ENCODE assay signal across 11 cellular contexts in the genomic region with DNA sequence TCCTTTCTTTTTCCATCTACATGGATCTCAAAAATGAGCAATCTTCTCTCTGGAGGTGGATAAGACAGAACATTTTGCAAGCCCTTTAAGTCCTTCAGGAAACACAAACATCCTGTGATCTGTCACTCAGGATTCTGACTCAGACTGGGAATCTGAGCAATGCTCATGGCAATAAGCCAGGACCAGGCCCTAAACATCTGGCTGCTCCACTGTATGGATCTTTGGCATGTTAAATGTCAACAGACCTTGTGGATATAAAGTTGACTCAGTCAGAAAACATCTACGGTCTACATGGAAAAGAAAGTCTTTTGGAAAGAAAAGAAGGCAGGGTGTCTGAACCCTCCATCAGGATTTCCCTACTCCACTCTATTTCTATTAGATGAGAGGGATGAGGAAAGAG. TPM values are rescaled to one million over a fixed set of nuclear protein-coding genes. Genes with fewer than 3 reads are reported as not detected.
DNase-seq lines count a peak whose midpoint lies in the region; ATAC-seq and TF ChIP-seq lines count a peak whose summit lies in the region.
"Had no signal": no experiment of that assay in that cellular context is flagged by ENCODE, and none has a peak within 500 bp of the region (broad histone marks: within the 10 kb centered on the region; RNA-seq: fewer than 3 reads in every experiment).

No MANE protein-coding gene starts in this region.

- no peaks in the 10 kb centered on the region for H3K9me2 ChIP-seq in GM23338 (ENCODE audit: insufficient read depth)

- H3K79me2 ChIP-seq in GM23338 (replicated peaks; ENCODE audit: insufficient read depth) = no peaks in the 10 kb centered on the region

- H2AFZ ChIP-seq in GM23338 = no peak overlapping the region

- H3K36me3 Mint-ChIP-seq in activated CD4-positive, alpha-beta T cell treated with anti-CD3 and anti-CD28 coated beads, Interleukin-2, amount 10 ng/mL, durations not matched to agents 7 days and 5 days (ENCODE audit: low read depth) = no peaks in the 10 kb centered on the region
- H3K36me3 Mint-ChIP-seq in GM23338 (ENCODE audit: low read depth) = no peaks in the 10 kb centered on the region
- H3K36me3 Mint-ChIP-seq: memory B cell had no signal

- no peak overlapping the region for H3K27ac Mint-ChIP-seq in activated CD4-positive, alpha-beta T cell treated with anti-CD3 and anti-CD28 coated beads, Interleukin-2, amount 10 ng/mL, durations not matched to agents 7 days and 5 days
- H3K27ac Mint-ChIP-seq in GM23338 = no peak overlapping the region
- H3K27ac Mint-ChIP-seq: memory B cell had no signal

- intact Hi-C loops in lower lobe of right lung (cut with DNase I) = no loop called here

- CTCF ChIA-PET in activated CD4-positive, alpha-beta T cell treated with anti-CD3 and anti-CD28 coated beads, Interleukin-2, amount 10 ng/mL, durations not matched to agents 7 days and 5 days (lab: Charles Lee) = no interaction called here

- H3K4me3 ChIP-seq in lower lobe of right lung (no peak overlapping the region), GM23338 (no peak overlapping the region)

- DNase-seq in AG20443 (ENCODE audit: low spot score) (peak; percentile 83), HT1080 (ENCODE audit: low read depth) (peak; percentile 98), brain pericyte (ENCODE audit: low read depth, low spot score) (peak; percentile 93), lower lobe of right lung (no peak), GM23338 (ENCODE audit: low spot score) (no peak)
- DNase-seq in activated CD4-positive, alpha-beta T cell treated with anti-CD3 and anti-CD28 coated beads, Interleukin-2, amount 10 ng/mL, durations not matched to agents 7 days and 5 days = no peak
- DNase-seq: cerebellar nuclear complex; stimulated activated CD4-positive, alpha-beta T cell treated with anti-CD3 and anti-CD28 coated beads, Interleukin-1b, Interleukin-23, amount 100 ng/mL, for 48 hours had no signal

- H3K27me3 ChIP-seq in lower lobe of right lung (ENCODE audit: low read depth) (no peaks in the 10 kb centered on the region), GM23338 (ENCODE audit: insufficient read depth) (peaks cover 11% of the 10 kb centered on the region; the same call in 1 of the 2 replicates)

- H3K36me3 ChIP-seq in lower lobe of right lung = no peaks in the 10 kb centered on the region
- no peaks in the 10 kb centered on the region for H3K36me3 ChIP-seq in GM23338 (ENCODE audit: insufficient read depth)

- H3K9me3 Mint-ChIP-seq in activated CD4-positive, alpha-beta T cell treated with anti-CD3 and anti-CD28 coated beads, Interleukin-2, amount 10 ng/mL, durations not matched to agents 7 days and 5 days = no peaks in the 10 kb centered on the region
- no peaks in the 10 kb centered on the region for H3K9me3 Mint-ChIP-seq in GM23338
- H3K9me3 Mint-ChIP-seq: memory B cell had no signal

- no peak overlapping the region for H3K27ac ChIP-seq in lower lobe of right lung
- H3K27ac ChIP-seq in GM23338 (ENCODE audit: low read depth) = no peak overlapping the region

- peaks cover 5% of the 10 kb centered on the region for H3K4me1 ChIP-seq in lower lobe of right lung
- H3K4me1 ChIP-seq in GM23338 (ENCODE audit: insufficient read depth) = no peaks in the 10 kb centered on the region

- no peaks in the 10 kb centered on the region for H3K9me3 ChIP-seq in lower lobe of right lung

- peak; percentile 30 to 72 for ATAC-seq in lower lobe of right lung
- ATAC-seq in GM23338 = no peak
- ATAC-seq in HG03139 (IDR thresholded peaks at IDR 0.05; ENCODE audit: unreplicated experiment) = no peak
- no peak for ATAC-seq in GM21576 (IDR thresholded peaks at IDR 0.05; ENCODE audit: unreplicated experiment)

- no peak overlapping the region for H3K4me3 Mint-ChIP-seq in activated CD4-positive, alpha-beta T cell treated with anti-CD3 and anti-CD28 coated beads, Interleukin-2, amount 10 ng/mL, durations not matched to agents 7 days and 5 days
- no peak overlapping the region for H3K4me3 Mint-ChIP-seq in GM23338
- H3K4me3 Mint-ChIP-seq: memory B cell had no signal

- H3K27me3 Mint-ChIP-seq in activated CD4-positive, alpha-beta T cell treated with anti-CD3 and anti-CD28 coated beads, Interleukin-2, amount 10 ng/mL, durations not matched to agents 7 days and 5 days = peaks cover 19% of the 10 kb centered on the region
- H3K27me3 Mint-ChIP-seq in GM23338 (ENCODE audit: insufficient read depth, low read depth, poor library complexity) = peaks cover 7% of the 10 kb centered on the region

- TF ChIP-seq CTCF in lower lobe of right lung (IDR thresholded peaks at IDR 0.05) = no peak
- TF ChIP-seq CTCF in GM23338 (conservative IDR thresholded peaks at IDR 0.05; ENCODE audit: low read depth in 2 of 2) = no peak

- no peaks in the 10 kb centered on the region for H4K20me1 ChIP-seq in GM23338 (replicated peaks; ENCODE audit: insufficient read depth)

- H3F3A ChIP-seq in GM23338 (replicated peaks; ENCODE audit: low read depth) = no peaks in the 10 kb centered on the region

- POLR2A ChIA-PET in activated CD4-positive, alpha-beta T cell treated with anti-CD3 and anti-CD28 coated beads, Interleukin-2, amount 10 ng/mL, durations not matched to agents 7 days and 5 days (lab: Charles Lee) = no interaction called here

- H3K4me2 ChIP-seq in GM23338 = no peak overlapping the region

- no peaks in the 10 kb centered on the region for H3K4me1 Mint-ChIP-seq in activated CD4-positive, alpha-beta T cell treated with anti-CD3 and anti-CD28 coated beads, Interleukin-2, amount 10 ng/mL, durations not matched to agents 7 days and 5 days
- H3K4me1 Mint-ChIP-seq in GM23338 = no peaks in the 10 kb centered on the region
- H3K4me1 Mint-ChIP-seq: memory B cell had no signal

TF ChIP-seq in GM23338, 12 proteins besides CTCF, POLR2A, EP300 and RAD21:
- TF ChIP-seq POLR2AphosphoS5 (IDR thresholded peaks at IDR 0.05; ENCODE audit: low read depth) (no peak), ZNF114 (CRISPR knock-in tag; IDR thresholded peaks at IDR 0.05) (no peak), CREB1 (CRISPR knock-in tag; IDR thresholded peaks at IDR 0.05; ENCODE audit: low read depth) (no peak), EZH2phosphoT487 (IDR thresholded peaks at IDR 0.05; ENCODE audit: unreplicated experiment) (no peak), STAT1 (IDR thresholded peaks at IDR 0.05; ENCODE audit: unreplicated experiment) (no peak)
- TF ChIP-seq, protein P1, sequence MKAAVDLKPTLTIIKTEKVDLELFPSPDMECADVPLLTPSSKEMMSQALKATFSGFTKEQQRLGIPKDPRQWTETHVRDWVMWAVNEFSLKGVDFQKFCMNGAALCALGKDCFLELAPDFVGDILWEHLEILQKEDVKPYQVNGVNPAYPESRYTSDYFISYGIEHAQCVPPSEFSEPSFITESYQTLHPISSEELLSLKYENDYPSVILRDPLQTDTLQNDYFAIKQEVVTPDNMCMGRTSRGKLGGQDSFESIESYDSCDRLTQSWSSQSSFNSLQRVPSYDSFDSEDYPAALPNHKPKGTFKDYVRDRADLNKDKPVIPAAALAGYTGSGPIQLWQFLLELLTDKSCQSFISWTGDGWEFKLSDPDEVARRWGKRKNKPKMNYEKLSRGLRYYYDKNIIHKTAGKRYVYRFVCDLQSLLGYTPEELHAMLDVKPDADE (IDR thresholded peaks at IDR 0.05) = no peak
- TF ChIP-seq, protein P2, sequence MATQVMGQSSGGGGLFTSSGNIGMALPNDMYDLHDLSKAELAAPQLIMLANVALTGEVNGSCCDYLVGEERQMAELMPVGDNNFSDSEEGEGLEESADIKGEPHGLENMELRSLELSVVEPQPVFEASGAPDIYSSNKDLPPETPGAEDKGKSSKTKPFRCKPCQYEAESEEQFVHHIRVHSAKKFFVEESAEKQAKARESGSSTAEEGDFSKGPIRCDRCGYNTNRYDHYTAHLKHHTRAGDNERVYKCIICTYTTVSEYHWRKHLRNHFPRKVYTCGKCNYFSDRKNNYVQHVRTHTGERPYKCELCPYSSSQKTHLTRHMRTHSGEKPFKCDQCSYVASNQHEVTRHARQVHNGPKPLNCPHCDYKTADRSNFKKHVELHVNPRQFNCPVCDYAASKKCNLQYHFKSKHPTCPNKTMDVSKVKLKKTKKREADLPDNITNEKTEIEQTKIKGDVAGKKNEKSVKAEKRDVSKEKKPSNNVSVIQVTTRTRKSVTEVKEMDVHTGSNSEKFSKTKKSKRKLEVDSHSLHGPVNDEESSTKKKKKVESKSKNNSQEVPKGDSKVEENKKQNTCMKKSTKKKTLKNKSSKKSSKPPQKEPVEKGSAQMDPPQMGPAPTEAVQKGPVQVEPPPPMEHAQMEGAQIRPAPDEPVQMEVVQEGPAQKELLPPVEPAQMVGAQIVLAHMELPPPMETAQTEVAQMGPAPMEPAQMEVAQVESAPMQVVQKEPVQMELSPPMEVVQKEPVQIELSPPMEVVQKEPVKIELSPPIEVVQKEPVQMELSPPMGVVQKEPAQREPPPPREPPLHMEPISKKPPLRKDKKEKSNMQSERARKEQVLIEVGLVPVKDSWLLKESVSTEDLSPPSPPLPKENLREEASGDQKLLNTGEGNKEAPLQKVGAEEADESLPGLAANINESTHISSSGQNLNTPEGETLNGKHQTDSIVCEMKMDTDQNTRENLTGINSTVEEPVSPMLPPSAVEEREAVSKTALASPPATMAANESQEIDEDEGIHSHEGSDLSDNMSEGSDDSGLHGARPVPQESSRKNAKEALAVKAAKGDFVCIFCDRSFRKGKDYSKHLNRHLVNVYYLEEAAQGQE (IDR thresholded peaks at IDR 0.05; ENCODE audit: unreplicated experiment) = no peak

RNA-seq across cellular contexts. Expression of gene CHIC2, which starts 17.8 kb away (rescaled TPM):
- total RNA-seq in HT1080 (2014; rRNA removed; shearing (Covaris generic)) = 48.0 and 49.5 TPM in 2 replicates
- polyA plus RNA-seq in HT1080 (2015; cell fraction: cytosol; rRNA removed) = 41.8 and 43.0 TPM in 2 replicates
- polyA plus RNA-seq in HT1080 (2015; cell fraction: nucleus; rRNA removed) = 18.0 TPM in 2 replicates
- 30.1 TPM for total RNA-seq in lower lobe of right lung
- 10 to 100 TPM; 18.2 to 18.9 TPM for total RNA-seq in activated CD4-positive, alpha-beta T cell treated with anti-CD3 and anti-CD28 coated beads, Interleukin-2, amount 10 ng/mL, durations not matched to agents 7 days and 5 days
- total RNA-seq in GM23338 (2014; rRNA removed; shearing (Covaris generic)) = 18.3 and 21.1 TPM in 2 replicates
- 17.2 and 24.3 TPM in 2 replicates for polyA plus RNA-seq in GM23338 (2016; fragmentation: Nextera tagmentation; extraction: Ambion mirVana)

RNA-seq across cellular contexts. Expression of gene GSX2, which starts 17.8 kb away (rescaled TPM):
- total RNA-seq in HT1080 (2014; rRNA removed; shearing (Covaris generic)) = not detected in 2 replicates
- not detected in 2 replicates for polyA plus RNA-seq in HT1080 (2015; cell fraction: cytosol; rRNA removed)
- not detected in 2 replicates for polyA plus RNA-seq in HT1080 (2015; cell fraction: nucleus; rRNA removed)
- total RNA-seq in lower lobe of right lung = not detected
- total RNA-seq in activated CD4-positive, alpha-beta T cell treated with anti-CD3 and anti-CD28 coated beads, Interleukin-2, amount 10 ng/mL, durations not matched to agents 7 days and 5 days = not detected
- total RNA-seq in GM23338 (2014; rRNA removed; shearing (Covaris generic)) = not detected in 2 replicates
- polyA plus RNA-seq in GM23338 (2016; fragmentation: Nextera tagmentation; extraction: Ambion mirVana) = 0.34 TPM in 1 of 2 replicates, not detected in the other

Comparison
In these comparisons a context has a peak if more than half of its experiments do, and no peak if none do; other contexts are left out.
1. DNase-seq: peak in AG20443 (single experiment), HT1080 (single experiment) and brain pericyte (single experiment); none in lower lobe of right lung (single experiment), activated CD4-positive, alpha-beta T cell treated with anti-CD3 and anti-CD28 coated beads, Interleukin-2, amount 10 ng/mL, durations not matched to agents 7 days and 5 days (single experiment) and GM23338 (single experiment).
2. ATAC-seq: peak in lower lobe of right lung (2 of 2); none in GM23338 (single experiment), HG03139 (single experiment) and GM21576 (single experiment).